1 cellular context compared by ENCODE assay signal in the genomic region with DNA sequence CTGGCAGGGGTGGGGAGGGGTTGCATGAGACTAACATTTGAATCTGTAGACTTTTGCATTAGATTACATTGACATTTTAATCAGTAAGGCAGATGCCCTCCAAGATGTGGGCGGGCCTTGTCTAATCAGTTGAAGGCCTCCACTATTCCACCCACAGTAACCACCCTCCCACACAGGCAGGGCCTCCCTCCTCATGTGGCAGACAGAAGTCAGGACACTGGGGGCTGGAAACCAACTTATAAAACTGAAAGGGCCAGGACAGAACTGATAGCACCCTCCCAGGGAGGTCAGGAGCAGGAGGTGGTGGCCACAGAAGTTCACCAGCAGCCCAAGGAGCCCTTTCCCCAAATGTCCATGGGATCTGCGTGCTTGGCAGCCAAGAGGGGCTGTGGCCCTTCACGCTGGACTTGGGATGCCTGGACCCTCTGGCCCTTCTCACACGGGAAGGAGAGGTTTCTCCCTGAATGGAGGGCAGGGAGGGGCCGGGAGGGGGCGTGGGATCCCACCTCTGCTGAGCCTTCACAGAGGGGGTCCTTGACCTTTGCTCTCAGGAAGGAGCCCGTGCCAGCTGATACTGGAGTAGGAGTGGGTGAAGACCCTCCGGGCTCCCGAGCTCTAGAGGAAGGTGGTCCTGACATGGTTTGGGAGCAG.
TF ChIP-seq lines count a peak whose summit lies in the region.

No MANE protein-coding gene starts in this region.

TF ChIP-seq in K562, 482 proteins besides CTCF, POLR2A, EP300 and RAD21 (continues in another document):
- TF ChIP-seq, protein P1, sequence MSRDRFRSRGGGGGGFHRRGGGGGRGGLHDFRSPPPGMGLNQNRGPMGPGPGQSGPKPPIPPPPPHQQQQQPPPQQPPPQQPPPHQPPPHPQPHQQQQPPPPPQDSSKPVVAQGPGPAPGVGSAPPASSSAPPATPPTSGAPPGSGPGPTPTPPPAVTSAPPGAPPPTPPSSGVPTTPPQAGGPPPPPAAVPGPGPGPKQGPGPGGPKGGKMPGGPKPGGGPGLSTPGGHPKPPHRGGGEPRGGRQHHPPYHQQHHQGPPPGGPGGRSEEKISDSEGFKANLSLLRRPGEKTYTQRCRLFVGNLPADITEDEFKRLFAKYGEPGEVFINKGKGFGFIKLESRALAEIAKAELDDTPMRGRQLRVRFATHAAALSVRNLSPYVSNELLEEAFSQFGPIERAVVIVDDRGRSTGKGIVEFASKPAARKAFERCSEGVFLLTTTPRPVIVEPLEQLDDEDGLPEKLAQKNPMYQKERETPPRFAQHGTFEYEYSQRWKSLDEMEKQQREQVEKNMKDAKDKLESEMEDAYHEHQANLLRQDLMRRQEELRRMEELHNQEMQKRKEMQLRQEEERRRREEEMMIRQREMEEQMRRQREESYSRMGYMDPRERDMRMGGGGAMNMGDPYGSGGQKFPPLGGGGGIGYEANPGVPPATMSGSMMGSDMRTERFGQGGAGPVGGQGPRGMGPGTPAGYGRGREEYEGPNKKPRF (IDR thresholded peaks at IDR 0.05; ENCODE audit: low read depth, low read length), result no peak
- TF ChIP-seq FOXP1 (CRISPR knock-in tag; IDR thresholded peaks at IDR 0.05), result no peak
- peak; percentile 58; the same call in 1 of the 2 replicates for TF ChIP-seq CBFA2T2 (conservative IDR thresholded peaks at IDR 0.05)
- TF ChIP-seq DPF2 (IDR thresholded peaks at IDR 0.05), result peak; percentile 33; the same call in 1 of the 2 replicates
- TF ChIP-seq, protein P2, sequence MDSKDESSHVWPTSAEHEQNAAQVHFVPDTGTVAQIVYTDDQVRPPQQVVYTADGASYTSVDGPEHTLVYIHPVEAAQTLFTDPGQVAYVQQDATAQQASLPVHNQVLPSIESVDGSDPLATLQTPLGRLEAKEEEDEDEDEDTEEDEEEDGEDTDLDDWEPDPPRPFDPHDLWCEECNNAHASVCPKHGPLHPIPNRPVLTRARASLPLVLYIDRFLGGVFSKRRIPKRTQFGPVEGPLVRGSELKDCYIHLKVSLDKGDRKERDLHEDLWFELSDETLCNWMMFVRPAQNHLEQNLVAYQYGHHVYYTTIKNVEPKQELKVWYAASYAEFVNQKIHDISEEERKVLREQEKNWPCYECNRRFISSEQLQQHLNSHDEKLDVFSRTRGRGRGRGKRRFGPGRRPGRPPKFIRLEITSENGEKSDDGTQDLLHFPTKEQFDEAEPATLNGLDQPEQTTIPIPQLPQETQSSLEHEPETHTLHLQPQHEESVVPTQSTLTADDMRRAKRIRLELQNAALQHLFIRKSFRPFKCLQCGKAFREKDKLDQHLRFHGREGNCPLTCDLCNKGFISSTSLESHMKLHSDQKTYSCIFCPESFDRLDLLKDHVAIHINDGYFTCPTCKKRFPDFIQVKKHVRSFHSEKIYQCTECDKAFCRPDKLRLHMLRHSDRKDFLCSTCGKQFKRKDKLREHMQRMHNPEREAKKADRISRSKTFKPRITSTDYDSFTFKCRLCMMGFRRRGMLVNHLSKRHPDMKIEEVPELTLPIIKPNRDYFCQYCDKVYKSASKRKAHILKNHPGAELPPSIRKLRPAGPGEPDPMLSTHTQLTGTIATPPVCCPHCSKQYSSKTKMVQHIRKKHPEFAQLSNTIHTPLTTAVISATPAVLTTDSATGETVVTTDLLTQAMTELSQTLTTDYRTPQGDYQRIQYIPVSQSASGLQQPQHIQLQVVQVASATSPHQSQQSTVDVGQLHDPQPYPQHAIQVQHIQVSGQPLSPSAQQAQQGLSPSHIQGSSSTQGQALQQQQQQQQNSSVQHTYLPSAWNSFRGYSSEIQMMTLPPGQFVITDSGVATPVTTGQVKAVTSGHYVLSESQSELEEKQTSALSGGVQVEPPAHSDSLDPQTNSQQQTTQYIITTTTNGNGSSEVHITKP (IDR thresholded peaks at IDR 0.05; ENCODE audit: partially characterized antibody), result peak; percentile 12
- TF ChIP-seq SMARCE1 (IDR thresholded peaks at IDR 0.05), result peak; percentile 23; the same call in 1 of the 2 replicates
- TF ChIP-seq ZNF347 (CRISPR knock-in tag; IDR thresholded peaks at IDR 0.05; ENCODE audit: low read depth), result no peak
- peak; percentile 88 for TF ChIP-seq EGR1 (conservative IDR thresholded peaks at IDR 0.05)
- peak; percentile 45 for TF ChIP-seq VEZF1 (CRISPR knock-in tag; IDR thresholded peaks at IDR 0.05)
- TF ChIP-seq ARID4B (CRISPR knock-in tag; IDR thresholded peaks at IDR 0.05), result peak; percentile 56; the same call in 1 of the 2 replicates
- peak; percentile 59 for TF ChIP-seq TEAD4 (IDR thresholded peaks at IDR 0.05; ENCODE audit: low read length)
- TF ChIP-seq TEAD4 (CRISPR knock-in tag; IDR thresholded peaks at IDR 0.05; ENCODE audit: borderline replicate concordance), result no peak
- TF ChIP-seq RCOR1 (IDR thresholded peaks at IDR 0.05; ENCODE audit: borderline replicate concordance in 1 of 2, low read depth in 2 of 2, low read length in 2 of 2), result peak; percentile 30 to 58; a peak in 3 of 4 replicates
- TF ChIP-seq ARNT (IDR thresholded peaks at IDR 0.05), result no peak
- TF ChIP-seq ZNF274 (IDR thresholded peaks at IDR 0.05; ENCODE audit: borderline replicate concordance, low read depth, low read length), result no peak
- TF ChIP-seq MYNN (IDR thresholded peaks at IDR 0.05), result peak; percentile 10; the same call in 1 of the 2 replicates
- no peak for TF ChIP-seq MYNN (CRISPR knock-in tag; IDR thresholded peaks at IDR 0.05)
- TF ChIP-seq STAT5A (IDR thresholded peaks at IDR 0.05; ENCODE audit: borderline replicate concordance, low read length), result 0 out of 2 replicates have a peak, but pooled peaks have one; percentile 28
- peak; percentile 67; the same call in 1 of the 2 replicates for TF ChIP-seq RUNX1 (IDR thresholded peaks at IDR 0.05; ENCODE audit: low read depth)
- peak; percentile 20; the same call in 1 of the 2 replicates for TF ChIP-seq NFIC (IDR thresholded peaks at IDR 0.05)
- no peak for TF ChIP-seq SRSF1 (IDR thresholded peaks at IDR 0.05; ENCODE audit: low read depth, low read length)
- peak; percentile 60; the same call in 1 of the 2 replicates for TF ChIP-seq NCOR1 (IDR thresholded peaks at IDR 0.05)
- 0 out of 2 replicates have a peak, but pooled peaks have one; percentile 2 for TF ChIP-seq SUPT5H (IDR thresholded peaks at IDR 0.05)
- no peak for TF ChIP-seq ZNF584 (CRISPR knock-in tag; IDR thresholded peaks at IDR 0.05; ENCODE audit: low read depth)
- no peak for TF ChIP-seq NFYB (IDR thresholded peaks at IDR 0.05; ENCODE audit: extremely low read depth, insufficient read length)
- TF ChIP-seq CHD1 (IDR thresholded peaks at IDR 0.05; ENCODE audit: low read length), result no peak
- TF ChIP-seq, protein P3, sequence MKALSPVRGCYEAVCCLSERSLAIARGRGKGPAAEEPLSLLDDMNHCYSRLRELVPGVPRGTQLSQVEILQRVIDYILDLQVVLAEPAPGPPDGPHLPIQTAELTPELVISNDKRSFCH (CRISPR knock-in tag; IDR thresholded peaks at IDR 0.05), result no peak
- TF ChIP-seq, protein P3 (tag; IDR thresholded peaks at IDR 0.05), result no peak; the same call in 1 of the 2 replicates
- no peak for TF ChIP-seq U2AF2 (optimal IDR thresholded peaks at IDR 0.05; ENCODE audit: low read depth, low read length)
- peak; percentile 16 for TF ChIP-seq NEUROD1 (IDR thresholded peaks at IDR 0.05; ENCODE audit: borderline replicate concordance, low read depth, low read length, partially characterized antibody)
- TF ChIP-seq HOXB6 (CRISPR knock-in tag; IDR thresholded peaks at IDR 0.05; ENCODE audit: borderline replicate concordance), result no peak
- TF ChIP-seq CTBP1 (IDR thresholded peaks at IDR 0.05; ENCODE audit: borderline replicate concordance), result 0 out of 2 replicates have a peak, but pooled peaks have one; percentile 12
- peak; percentile 57; the same call in 1 of the 2 replicates for TF ChIP-seq ARID1B (IDR thresholded peaks at IDR 0.05)
- 0 out of 2 replicates have a peak, but pooled peaks have one; percentile 22 for TF ChIP-seq TFAP4 (CRISPR knock-in tag; IDR thresholded peaks at IDR 0.05; ENCODE audit: borderline replicate concordance)
- peak; percentile 40; the same call in 1 of the 2 replicates for TF ChIP-seq MYC (IDR thresholded peaks at IDR 0.05; ENCODE audit: low read depth, low read length)
- TF ChIP-seq MYC (CRISPR knock-in tag; IDR thresholded peaks at IDR 0.05; ENCODE audit: borderline replicate concordance, low read depth), result no peak
- TF ChIP-seq TBL1XR1 (IDR thresholded peaks at IDR 0.05; ENCODE audit: low read length in 2 of 2), result 0 out of 4 replicates have a peak, but pooled peaks have one; percentile 21 to 47
- peak; percentile 26; the same call in 1 of the 2 replicates for TF ChIP-seq ATF7 (IDR thresholded peaks at IDR 0.05)
- peak; percentile 90 for TF ChIP-seq POLR2AphosphoS2 (IDR thresholded peaks at IDR 0.05; ENCODE audit: low read length)
- TF ChIP-seq, protein P4, sequence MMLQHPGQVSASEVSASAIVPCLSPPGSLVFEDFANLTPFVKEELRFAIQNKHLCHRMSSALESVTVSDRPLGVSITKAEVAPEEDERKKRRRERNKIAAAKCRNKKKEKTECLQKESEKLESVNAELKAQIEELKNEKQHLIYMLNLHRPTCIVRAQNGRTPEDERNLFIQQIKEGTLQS (IDR thresholded peaks at IDR 0.05), result no peak
- TF ChIP-seq, protein P4 (CRISPR knock-in tag; conservative IDR thresholded peaks at IDR 0.05), result no peak
- TF ChIP-seq BACH1 (tag; IDR thresholded peaks at IDR 0.05), result no peak
- TF ChIP-seq FOXM1 (IDR thresholded peaks at IDR 0.05; ENCODE audit: low read depth), result peak; percentile 88
- TF ChIP-seq FOXM1 (CRISPR knock-in tag; IDR thresholded peaks at IDR 0.05; ENCODE audit: low read depth), result no peak
- TF ChIP-seq HNRNPL (IDR thresholded peaks at IDR 0.05; ENCODE audit: low read depth, low read length), result peak; percentile 70; the same call in 1 of the 2 replicates
- TF ChIP-seq ESRRA (IDR thresholded peaks at IDR 0.05; ENCODE audit: borderline replicate concordance, low read depth), result 0 out of 2 replicates have a peak, but pooled peaks have one; percentile 34
- TF ChIP-seq XRCC5 (IDR thresholded peaks at IDR 0.05; ENCODE audit: low read depth, low read length), result peak; percentile 62; the same call in 1 of the 2 replicates
- no peak for TF ChIP-seq MTF1 (CRISPR knock-in tag; IDR thresholded peaks at IDR 0.05; ENCODE audit: borderline replicate concordance)
- TF ChIP-seq, protein P5, sequence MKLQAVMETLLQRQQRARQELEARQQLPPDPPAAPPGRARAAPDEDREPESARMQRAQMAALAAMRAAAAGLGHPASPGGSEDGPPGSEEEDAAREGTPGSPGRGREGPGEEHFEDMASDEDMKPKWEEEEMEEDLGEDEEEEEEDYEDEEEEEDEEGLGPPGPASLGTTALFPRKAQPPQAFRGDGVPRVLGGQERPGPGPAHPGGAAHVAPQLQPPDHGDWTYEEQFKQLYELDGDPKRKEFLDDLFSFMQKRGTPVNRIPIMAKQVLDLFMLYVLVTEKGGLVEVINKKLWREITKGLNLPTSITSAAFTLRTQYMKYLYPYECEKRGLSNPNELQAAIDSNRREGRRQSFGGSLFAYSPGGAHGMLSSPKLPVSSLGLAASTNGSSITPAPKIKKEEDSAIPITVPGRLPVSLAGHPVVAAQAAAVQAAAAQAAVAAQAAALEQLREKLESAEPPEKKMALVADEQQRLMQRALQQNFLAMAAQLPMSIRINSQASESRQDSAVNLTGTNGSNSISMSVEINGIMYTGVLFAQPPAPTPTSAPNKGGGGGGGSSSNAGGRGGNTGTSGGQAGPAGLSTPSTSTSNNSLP (IDR thresholded peaks at IDR 0.05; ENCODE audit: borderline replicate concordance, low read depth, low read length), result peak; percentile 57; the same call in 1 of the 2 replicates
- TF ChIP-seq RBM25 (IDR thresholded peaks at IDR 0.05; ENCODE audit: low read depth, low read length, severe bottlenecking), result no peak
